1 cellular context compared by ENCODE assay signal in the genomic region with DNA sequence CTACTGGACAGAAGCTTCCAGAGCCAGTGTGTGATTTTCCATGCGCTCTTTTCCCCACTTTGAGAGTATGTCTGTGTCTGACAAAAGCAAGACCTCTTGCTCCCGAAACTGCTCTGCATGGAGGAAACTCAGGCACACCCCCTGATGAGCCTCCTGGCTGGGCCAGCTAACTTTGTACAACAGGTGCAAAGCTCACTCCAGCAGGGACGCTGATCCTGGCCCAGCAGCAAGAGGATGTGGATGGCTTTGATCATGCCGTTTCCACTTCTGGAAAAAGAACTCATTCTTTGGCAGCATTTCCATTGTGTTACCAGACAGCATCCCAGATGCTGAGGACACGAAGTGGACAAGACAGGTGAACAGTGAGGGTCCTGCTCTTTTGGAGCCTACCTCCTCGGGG.
TF ChIP-seq lines count a peak whose summit lies in the region.

No MANE protein-coding gene starts in this region.

TF ChIP-seq in HepG2, 621 proteins besides CTCF, POLR2A, EP300 and RAD21 (continued from another document):
- TF ChIP-seq ELF3 (CRISPR knock-in tag; IDR thresholded peaks at IDR 0.05) (peak; percentile 58; the same call in 1 of the 2 replicates), HMG20A (CRISPR knock-in tag; IDR thresholded peaks at IDR 0.05; ENCODE audit: borderline replicate concordance) (peak; percentile 55; the same call in 1 of the 2 replicates), CEBPB (IDR thresholded peaks at IDR 0.05; ENCODE audit: borderline replicate concordance, low read depth, low read length) (no peak), ZNF550 (CRISPR knock-in tag; IDR thresholded peaks at IDR 0.05; ENCODE audit: borderline replicate concordance) (no peak), RCOR2 (CRISPR knock-in tag; IDR thresholded peaks at IDR 0.05) (no peak), HMGA1 (CRISPR knock-in tag; conservative IDR thresholded peaks at IDR 0.05) (no peak), ZNF709 (CRISPR knock-in tag; IDR thresholded peaks at IDR 0.05) (no peak), JUN (CRISPR knock-in tag; IDR thresholded peaks at IDR 0.05) (0 out of 2 replicates have a peak, but pooled peaks have one; percentile 51), NR1H2 (CRISPR knock-in tag; IDR thresholded peaks at IDR 0.05; ENCODE audit: borderline replicate concordance, low read depth) (no peak), AKAP8 (CRISPR knock-in tag; IDR thresholded peaks at IDR 0.05) (no peak), CBFB (CRISPR knock-in tag; IDR thresholded peaks at IDR 0.05) (no peak), CEBPG (CRISPR knock-in tag; IDR thresholded peaks at IDR 0.05) (peak; percentile 6; the same call in 1 of the 2 replicates), PITX1 (CRISPR knock-in tag; IDR thresholded peaks at IDR 0.05) (no peak), KDM5B (CRISPR knock-in tag; IDR thresholded peaks at IDR 0.05; ENCODE audit: borderline replicate concordance) (no peak), CENPX (CRISPR knock-in tag; IDR thresholded peaks at IDR 0.05) (no peak), STAT5B (CRISPR knock-in tag; IDR thresholded peaks at IDR 0.05) (no peak), ZFP41 (CRISPR knock-in tag; IDR thresholded peaks at IDR 0.05; ENCODE audit: borderline replicate concordance) (no peak), ZNF713 (CRISPR knock-in tag; IDR thresholded peaks at IDR 0.05) (no peak), RFXANK (CRISPR knock-in tag; IDR thresholded peaks at IDR 0.05) (no peak), GATAD2A (CRISPR knock-in tag; IDR thresholded peaks at IDR 0.05) (peak; percentile 44), ZNF510 (CRISPR knock-in tag; IDR thresholded peaks at IDR 0.05; ENCODE audit: low read depth) (no peak), ZMYM2 (CRISPR knock-in tag; IDR thresholded peaks at IDR 0.05) (no peak), ZNF383 (CRISPR knock-in tag; IDR thresholded peaks at IDR 0.05; ENCODE audit: borderline replicate concordance) (no peak), ZNF274 (CRISPR knock-in tag; IDR thresholded peaks at IDR 0.05) (no peak), ZSCAN22 (CRISPR knock-in tag; IDR thresholded peaks at IDR 0.05) (no peak), ZNF484 (CRISPR knock-in tag; IDR thresholded peaks at IDR 0.05; ENCODE audit: borderline replicate concordance, low read depth) (no peak), YEATS2 (CRISPR knock-in tag; IDR thresholded peaks at IDR 0.05; ENCODE audit: borderline replicate concordance) (no peak), ZNF121 (CRISPR knock-in tag; IDR thresholded peaks at IDR 0.05) (peak; percentile 64; the same call in 1 of the 2 replicates), LCORL (IDR thresholded peaks at IDR 0.05) (no peak), LCORL (CRISPR knock-in tag; IDR thresholded peaks at IDR 0.05) (peak; percentile 86), ZNF75D (CRISPR knock-in tag; IDR thresholded peaks at IDR 0.05; ENCODE audit: borderline replicate concordance) (no peak), NRL (CRISPR knock-in tag; IDR thresholded peaks at IDR 0.05; ENCODE audit: borderline replicate concordance) (no peak), ZNF143 (CRISPR knock-in tag; IDR thresholded peaks at IDR 0.05) (no peak), KDM5A (IDR thresholded peaks at IDR 0.05; ENCODE audit: borderline replicate concordance, low read length) (no peak), ZNF230 (CRISPR knock-in tag; IDR thresholded peaks at IDR 0.05) (no peak)
- TF ChIP-seq, protein P1, sequence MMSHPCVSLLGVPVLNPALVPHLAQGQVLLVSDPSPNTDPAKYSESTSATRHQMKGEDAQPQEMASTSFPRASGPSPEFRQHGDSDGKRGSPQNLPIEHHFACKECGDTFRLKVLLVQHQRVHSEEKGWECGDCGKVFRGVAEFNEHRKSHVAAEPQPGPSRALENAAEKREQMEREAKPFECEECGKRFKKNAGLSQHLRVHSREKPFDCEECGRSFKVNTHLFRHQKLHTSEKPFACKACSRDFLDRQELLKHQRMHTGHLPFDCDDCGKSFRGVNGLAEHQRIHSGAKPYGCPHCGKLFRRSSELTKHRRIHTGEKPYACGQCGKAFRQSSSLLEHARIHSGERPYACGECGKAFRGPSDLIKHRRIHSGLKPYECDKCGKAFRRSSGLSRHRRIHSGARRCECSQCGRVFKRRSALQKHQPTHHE (CRISPR knock-in tag; IDR thresholded peaks at IDR 0.05; ENCODE audit: borderline replicate concordance) = no peak
- TF ChIP-seq, protein P2, sequence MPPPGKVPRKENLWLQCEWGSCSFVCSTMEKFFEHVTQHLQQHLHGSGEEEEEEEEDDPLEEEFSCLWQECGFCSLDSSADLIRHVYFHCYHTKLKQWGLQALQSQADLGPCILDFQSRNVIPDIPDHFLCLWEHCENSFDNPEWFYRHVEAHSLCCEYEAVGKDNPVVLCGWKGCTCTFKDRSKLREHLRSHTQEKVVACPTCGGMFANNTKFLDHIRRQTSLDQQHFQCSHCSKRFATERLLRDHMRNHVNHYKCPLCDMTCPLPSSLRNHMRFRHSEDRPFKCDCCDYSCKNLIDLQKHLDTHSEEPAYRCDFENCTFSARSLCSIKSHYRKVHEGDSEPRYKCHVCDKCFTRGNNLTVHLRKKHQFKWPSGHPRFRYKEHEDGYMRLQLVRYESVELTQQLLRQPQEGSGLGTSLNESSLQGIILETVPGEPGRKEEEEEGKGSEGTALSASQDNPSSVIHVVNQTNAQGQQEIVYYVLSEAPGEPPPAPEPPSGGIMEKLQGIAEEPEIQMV (CRISPR knock-in tag; IDR thresholded peaks at IDR 0.05; ENCODE audit: low read depth) = no peak
- TF ChIP-seq, protein P3, sequence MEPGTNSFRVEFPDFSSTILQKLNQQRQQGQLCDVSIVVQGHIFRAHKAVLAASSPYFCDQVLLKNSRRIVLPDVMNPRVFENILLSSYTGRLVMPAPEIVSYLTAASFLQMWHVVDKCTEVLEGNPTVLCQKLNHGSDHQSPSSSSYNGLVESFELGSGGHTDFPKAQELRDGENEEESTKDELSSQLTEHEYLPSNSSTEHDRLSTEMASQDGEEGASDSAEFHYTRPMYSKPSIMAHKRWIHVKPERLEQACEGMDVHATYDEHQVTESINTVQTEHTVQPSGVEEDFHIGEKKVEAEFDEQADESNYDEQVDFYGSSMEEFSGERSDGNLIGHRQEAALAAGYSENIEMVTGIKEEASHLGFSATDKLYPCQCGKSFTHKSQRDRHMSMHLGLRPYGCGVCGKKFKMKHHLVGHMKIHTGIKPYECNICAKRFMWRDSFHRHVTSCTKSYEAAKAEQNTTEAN (CRISPR knock-in tag; conservative IDR thresholded peaks at IDR 0.05) = no peak
- TF ChIP-seq, protein P4, sequence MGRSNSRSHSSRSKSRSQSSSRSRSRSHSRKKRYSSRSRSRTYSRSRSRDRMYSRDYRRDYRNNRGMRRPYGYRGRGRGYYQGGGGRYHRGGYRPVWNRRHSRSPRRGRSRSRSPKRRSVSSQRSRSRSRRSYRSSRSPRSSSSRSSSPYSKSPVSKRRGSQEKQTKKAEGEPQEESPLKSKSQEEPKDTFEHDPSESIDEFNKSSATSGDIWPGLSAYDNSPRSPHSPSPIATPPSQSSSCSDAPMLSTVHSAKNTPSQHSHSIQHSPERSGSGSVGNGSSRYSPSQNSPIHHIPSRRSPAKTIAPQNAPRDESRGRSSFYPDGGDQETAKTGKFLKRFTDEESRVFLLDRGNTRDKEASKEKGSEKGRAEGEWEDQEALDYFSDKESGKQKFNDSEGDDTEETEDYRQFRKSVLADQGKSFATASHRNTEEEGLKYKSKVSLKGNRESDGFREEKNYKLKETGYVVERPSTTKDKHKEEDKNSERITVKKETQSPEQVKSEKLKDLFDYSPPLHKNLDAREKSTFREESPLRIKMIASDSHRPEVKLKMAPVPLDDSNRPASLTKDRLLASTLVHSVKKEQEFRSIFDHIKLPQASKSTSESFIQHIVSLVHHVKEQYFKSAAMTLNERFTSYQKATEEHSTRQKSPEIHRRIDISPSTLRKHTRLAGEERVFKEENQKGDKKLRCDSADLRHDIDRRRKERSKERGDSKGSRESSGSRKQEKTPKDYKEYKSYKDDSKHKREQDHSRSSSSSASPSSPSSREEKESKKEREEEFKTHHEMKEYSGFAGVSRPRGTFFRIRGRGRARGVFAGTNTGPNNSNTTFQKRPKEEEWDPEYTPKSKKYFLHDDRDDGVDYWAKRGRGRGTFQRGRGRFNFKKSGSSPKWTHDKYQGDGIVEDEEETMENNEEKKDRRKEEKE (IDR thresholded peaks at IDR 0.05) = no peak
- TF ChIP-seq, protein P5, sequence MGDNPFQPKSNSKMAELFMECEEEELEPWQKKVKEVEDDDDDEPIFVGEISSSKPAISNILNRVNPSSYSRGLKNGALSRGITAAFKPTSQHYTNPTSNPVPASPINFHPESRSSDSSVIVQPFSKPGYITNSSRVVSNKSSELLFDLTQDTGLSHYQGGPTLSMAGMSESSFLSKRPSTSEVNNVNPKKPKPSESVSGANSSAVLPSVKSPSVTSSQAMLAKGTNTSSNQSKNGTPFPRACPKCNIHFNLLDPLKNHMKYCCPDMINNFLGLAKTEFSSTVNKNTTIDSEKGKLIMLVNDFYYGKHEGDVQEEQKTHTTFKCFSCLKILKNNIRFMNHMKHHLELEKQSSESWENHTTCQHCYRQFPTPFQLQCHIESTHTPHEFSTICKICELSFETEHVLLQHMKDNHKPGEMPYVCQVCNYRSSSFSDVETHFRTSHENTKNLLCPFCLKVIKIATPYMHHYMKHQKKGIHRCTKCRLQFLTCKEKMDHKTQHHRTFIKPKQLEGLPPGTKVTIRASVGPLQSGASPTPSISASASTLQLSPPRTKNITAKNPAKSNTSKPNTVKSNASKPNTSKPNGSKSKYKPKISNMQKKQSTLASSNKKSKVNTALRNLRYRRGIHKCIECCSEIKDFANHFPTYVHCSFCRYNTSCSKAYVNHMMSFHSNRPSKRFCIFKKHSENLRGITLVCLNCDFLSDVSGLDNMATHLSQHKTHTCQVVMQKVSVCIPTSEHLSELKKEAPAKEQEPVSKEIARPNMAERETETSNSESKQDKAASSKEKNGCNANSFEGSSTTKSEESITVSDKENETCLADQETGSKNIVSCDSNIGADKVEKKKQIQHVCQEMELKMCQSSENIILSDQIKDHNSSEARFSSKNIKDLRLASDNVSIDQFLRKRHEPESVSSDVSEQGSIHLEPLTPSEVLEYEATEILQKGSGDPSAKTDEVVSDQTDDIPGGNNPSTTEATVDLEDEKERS (CRISPR knock-in tag; IDR thresholded peaks at IDR 0.05) = no peak
- TF ChIP-seq, protein P6, sequence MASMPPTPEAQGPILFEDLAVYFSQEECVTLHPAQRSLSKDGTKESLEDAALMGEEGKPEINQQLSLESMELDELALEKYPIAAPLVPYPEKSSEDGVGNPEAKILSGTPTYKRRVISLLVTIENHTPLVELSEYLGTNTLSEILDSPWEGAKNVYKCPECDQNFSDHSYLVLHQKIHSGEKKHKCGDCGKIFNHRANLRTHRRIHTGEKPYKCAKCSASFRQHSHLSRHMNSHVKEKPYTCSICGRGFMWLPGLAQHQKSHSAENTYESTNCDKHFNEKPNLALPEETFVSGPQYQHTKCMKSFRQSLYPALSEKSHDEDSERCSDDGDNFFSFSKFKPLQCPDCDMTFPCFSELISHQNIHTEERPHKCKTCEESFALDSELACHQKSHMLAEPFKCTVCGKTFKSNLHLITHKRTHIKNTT (CRISPR knock-in tag; IDR thresholded peaks at IDR 0.05) = no peak
